16 cellular contexts compared by ENCODE assay signal in the genomic region with DNA sequence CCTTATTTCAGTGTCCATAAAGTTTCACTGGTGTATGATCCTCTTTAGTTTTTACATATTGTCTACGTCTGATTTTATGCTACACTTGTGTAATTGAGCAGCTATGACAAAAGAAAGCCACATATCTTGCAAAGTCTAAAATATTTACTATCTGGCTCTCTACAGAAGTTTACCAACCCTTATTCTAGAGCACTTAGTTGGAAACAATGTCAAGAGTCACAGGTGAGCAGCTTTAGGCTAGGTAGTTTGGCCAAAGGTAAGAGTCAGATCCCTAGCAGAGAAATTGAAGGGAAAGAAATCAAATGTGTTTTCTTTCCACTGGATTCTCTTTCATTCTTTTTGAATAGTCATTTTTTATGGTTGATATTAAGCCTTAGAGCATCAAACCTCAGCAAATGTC. TPM values are rescaled to one million over a fixed set of nuclear protein-coding genes. Genes with fewer than 3 reads are reported as not detected.
DNase-seq lines count a peak whose midpoint lies in the region; TF ChIP-seq lines count a peak whose summit lies in the region.
"Had no signal": no experiment of that assay in that cellular context is flagged by ENCODE, and none has a peak within 500 bp of the region (broad histone marks: within the 10 kb centered on the region; RNA-seq: fewer than 3 reads in every experiment).

No MANE protein-coding gene starts in this region.

- intact Hi-C loops in MCF 10A (cut with micrococcal nuclease), result no loop called here
- intact Hi-C loops in breast epithelium (cut with DNase I; ENCODE audit: low total_unique reads), result no loop called here
- intact Hi-C loops in mammary epithelial cell (cut with micrococcal nuclease), result no loop called here

- H3K36me3 Mint-ChIP-seq in MCF 10A (ENCODE audit: insufficient read depth, unreplicated experiment) (no peaks in the 10 kb centered on the region), type B pancreatic cell (no peaks in the 10 kb centered on the region)
- H3K36me3 Mint-ChIP-seq: CD4-positive, CD25-positive, alpha-beta regulatory T cell had no signal

- H2AFZ ChIP-seq in mammary epithelial cell (ENCODE audit: low read depth, low read length) (peak overlapping the region; percentile 28), osteoblast (ENCODE audit: low read length) (peak overlapping the region; percentile 11), smooth muscle cell (ENCODE audit: low read depth) (peak overlapping the region; percentile 61)

- H3F3A ChIP-seq in smooth muscle cell (ENCODE audit: low read depth), result no peaks in the 10 kb centered on the region

- H3K4me3 ChIP-seq in breast epithelium, result no peak overlapping the region
- no peak overlapping the region for H3K4me3 ChIP-seq in mammary epithelial cell (replicated peaks in 1 of 3; ENCODE audit: insufficient read depth in 1 of 3, low read depth in 2 of 3, low read length in 3 of 3)
- H3K4me3 ChIP-seq in osteoblast (ENCODE audit: insufficient read depth, low read length), result no peak overlapping the region
- no peak overlapping the region for H3K4me3 ChIP-seq in smooth muscle cell
- H3K4me3 ChIP-seq: BLaER1 treated with 17β-estradiol and CSF1 and Interleukin-3, amounts not matched to agents 10 nM and 100 nM; GM12878; HAP-1 had no signal

- no peaks in the 10 kb centered on the region for H3K27me3 ChIP-seq in breast epithelium
- no peaks in the 10 kb centered on the region for H3K27me3 ChIP-seq in mammary epithelial cell (ENCODE audit: insufficient read depth, low read length)
- no peaks in the 10 kb centered on the region for H3K27me3 ChIP-seq in osteoblast (ENCODE audit: insufficient read depth, low read length)
- H3K27me3 ChIP-seq in smooth muscle cell (ENCODE audit: low read depth), result no peaks in the 10 kb centered on the region
- H3K27me3 ChIP-seq: BLaER1 treated with 17β-estradiol and CSF1 and Interleukin-3, amounts not matched to agents 10 nM and 100 nM had no signal

- BruUV-seq in MCF 10A (replicated peaks; lab: Mats Ljungman, UMichigan) (no TSS peak), mammary epithelial cell (replicated peaks; lab: Mats Ljungman, UMichigan) (no TSS peak)

- H3K4me2 ChIP-seq in mammary epithelial cell (ENCODE audit: insufficient read depth, low read depth, low read length) (peak overlapping the region; percentile 64), osteoblast (ENCODE audit: insufficient read depth, low read length) (no peak overlapping the region), smooth muscle cell (no peak overlapping the region)
- H3K4me2 ChIP-seq: BLaER1 treated with 17β-estradiol and CSF1 and Interleukin-3, amounts not matched to agents 10 nM and 100 nM had no signal

- no peak overlapping the region for H3K9ac ChIP-seq in mammary epithelial cell (ENCODE audit: insufficient read depth, low read length)
- H3K9ac ChIP-seq in smooth muscle cell (ENCODE audit: low read depth), result no peak overlapping the region
- H3K9ac ChIP-seq: BLaER1 treated with 17β-estradiol and CSF1 and Interleukin-3, amounts not matched to agents 10 nM and 100 nM had no signal

- POLR2A ChIA-PET in MCF 10A (lab: Yijun Ruan, JAX), result interaction anchor here (0.7 to 5.5 kb wide), 11 partner anchors 15 to 267 kb away, joined by 3 to 39 read pairs (median 4); a partner anchor contains a TSS

- in situ Hi-C loops in mammary epithelial cell (cut with MboI; ENCODE audit: low sequenced_read_pairs in 2 of 2), result no loop called here

- H3K27ac ChIP-seq in breast epithelium (no peak overlapping the region), mammary epithelial cell (ENCODE audit: insufficient read depth, low read depth, low read length) (peak overlapping the region; percentile 79), osteoblast (ENCODE audit: low read depth, low read length) (peak overlapping the region; percentile 57), smooth muscle cell (ENCODE audit: low read depth) (peak overlapping the region; percentile 54)
- H3K27ac ChIP-seq: 22Rv1; BLaER1 treated with 17β-estradiol and CSF1 and Interleukin-3, amounts not matched to agents 10 nM and 100 nM had no signal

- no peak for DNase-seq in MCF 10A (ENCODE audit: unreplicated experiment)
- no peak for DNase-seq in breast epithelium (ENCODE audit: low spot score in 2 of 2)
- DNase-seq in mammary epithelial cell, result no peak
- no peak for DNase-seq in osteoblast (ENCODE audit: insufficient read length, low spot score, missing footprints)
- DNase-seq in smooth muscle cell (lab: John Stamatoyannopoulos, UW; ENCODE audit: unreplicated experiment), result no peak
- no peak for DNase-seq in stimulated activated CD4-positive, alpha-beta T cell treated with anti-CD3 and anti-CD28 coated beads, Interleukin-4, amount 100 ng/mL, for 24 hours
- no peak for DNase-seq in type B pancreatic cell (ENCODE audit: extremely low spot score, unreplicated experiment)
- DNase-seq in EL, result no peak
- DNase-seq: ACHN; Calu3; CD4-positive, CD25-positive, alpha-beta regulatory T cell; DMS 273 treated with DMSO at 0.1 percent for 48 hours had no signal

- dilution Hi-C loops in mammary epithelial cell (cut with HindIII; ENCODE audit: low sequenced_read_pairs), result no loop called here

- H3K4me3 Mint-ChIP-seq in MCF 10A (ENCODE audit: unreplicated experiment), result no peak overlapping the region
- no peak overlapping the region for H3K4me3 Mint-ChIP-seq in type B pancreatic cell
- H3K4me3 Mint-ChIP-seq: CD4-positive, CD25-positive, alpha-beta regulatory T cell had no signal

- TF ChIP-seq CTCF in MCF 10A (IDR thresholded peaks at IDR 0.05; ENCODE audit: unreplicated experiment), result no peak
- TF ChIP-seq CTCF in breast epithelium (IDR thresholded peaks at IDR 0.05), result no peak
- TF ChIP-seq CTCF in mammary epithelial cell (conservative IDR thresholded peaks at IDR 0.05 in 1 of 2, IDR thresholded peaks at IDR 0.05 in 1 of 2; ENCODE audit: extremely low read depth in 1 of 2, insufficient read depth in 1 of 2, low read depth in 1 of 2, low read length in 2 of 2), result no peak
- TF ChIP-seq CTCF in osteoblast (IDR thresholded peaks at IDR 0.05; ENCODE audit: extremely low read depth, low read depth, low read length), result no peak
- no peak for TF ChIP-seq CTCF in smooth muscle cell (IDR thresholded peaks at IDR 0.05; ENCODE audit: borderline replicate concordance, insufficient read depth, poor library complexity, severe bottlenecking)
- TF ChIP-seq CTCF in type B pancreatic cell (conservative IDR thresholded peaks at IDR 0.05), result no peak

- peaks cover 16% of the 10 kb centered on the region for H3K4me1 Mint-ChIP-seq in MCF 10A (ENCODE audit: insufficient read depth, unreplicated experiment)
- H3K4me1 Mint-ChIP-seq in type B pancreatic cell (ENCODE audit: unreplicated experiment), result no peaks in the 10 kb centered on the region
- H3K4me1 Mint-ChIP-seq: CD4-positive, CD25-positive, alpha-beta regulatory T cell had no signal

- CTCF ChIA-PET in MCF 10A (lab: Yijun Ruan, JAX) (interaction anchor here (0.7 kb wide), 1 partner anchor 12 kb away, joined by 3 read pairs; no protein-coding TSS in a partner anchor), mammary epithelial cell (lab: Charles Lee; ENCODE audit: low non-redundant PET) (no interaction called here)

- H3K79me2 ChIP-seq in mammary epithelial cell (ENCODE audit: insufficient read depth, low read length) (no peaks in the 10 kb centered on the region), osteoblast (ENCODE audit: insufficient read depth, low read length) (no peaks in the 10 kb centered on the region), smooth muscle cell (ENCODE audit: low read depth) (no peaks in the 10 kb centered on the region)

- peak overlapping the region; percentile 94 for H3K27ac Mint-ChIP-seq in MCF 10A (ENCODE audit: low read depth, unreplicated experiment)
- no peak overlapping the region for H3K27ac Mint-ChIP-seq in type B pancreatic cell
- H3K27ac Mint-ChIP-seq: CD4-positive, CD25-positive, alpha-beta regulatory T cell had no signal

- H3K36me3 ChIP-seq in breast epithelium, result no peaks in the 10 kb centered on the region
- H3K36me3 ChIP-seq in mammary epithelial cell (ENCODE audit: insufficient read depth, low read length), result no peaks in the 10 kb centered on the region
- no peaks in the 10 kb centered on the region for H3K36me3 ChIP-seq in osteoblast (ENCODE audit: insufficient read depth, low read length)
- no peaks in the 10 kb centered on the region for H3K36me3 ChIP-seq in smooth muscle cell (ENCODE audit: low read depth)
- H3K36me3 ChIP-seq: BLaER1 treated with 17β-estradiol and CSF1 and Interleukin-3, amounts not matched to agents 10 nM and 100 nM; HAP-1 had no signal

- TF ChIP-seq POLR2A in breast epithelium (IDR thresholded peaks at IDR 0.05), result no peak

- H4K20me1 ChIP-seq in mammary epithelial cell (ENCODE audit: insufficient read depth, low read length), result no peaks in the 10 kb centered on the region
- no peaks in the 10 kb centered on the region for H4K20me1 ChIP-seq in osteoblast (ENCODE audit: insufficient read depth, low read length)
- no peaks in the 10 kb centered on the region for H4K20me1 ChIP-seq in smooth muscle cell (ENCODE audit: low read depth)
- H4K20me1 ChIP-seq: BLaER1 treated with 17β-estradiol and CSF1 and Interleukin-3, amounts not matched to agents 10 nM and 100 nM had no signal

- WGBS in mammary epithelial cell (ENCODE audit: low coverage, missing lambda C conversion rate), result 80% methylated on average over 1 of the region's 1 CpG
- WGBS in smooth muscle cell (ENCODE audit: low lambda C conversion rate), result 97% methylated on average over 1 of the region's 1 CpG

- H3K27me3 Mint-ChIP-seq in MCF 10A (ENCODE audit: insufficient read depth, unreplicated experiment) (no peaks in the 10 kb centered on the region), type B pancreatic cell (no peaks in the 10 kb centered on the region)
- H3K27me3 Mint-ChIP-seq: CD4-positive, CD25-positive, alpha-beta regulatory T cell had no signal

- H3K9me3 Mint-ChIP-seq in MCF 10A (ENCODE audit: unreplicated experiment) (no peaks in the 10 kb centered on the region), type B pancreatic cell (no peaks in the 10 kb centered on the region)
- H3K9me3 Mint-ChIP-seq: CD4-positive, CD25-positive, alpha-beta regulatory T cell had no signal

- H3K9me3 ChIP-seq in breast epithelium (no peaks in the 10 kb centered on the region), mammary epithelial cell (replicated peaks; ENCODE audit: insufficient read depth, low read length) (no peaks in the 10 kb centered on the region), osteoblast (ENCODE audit: low read depth, low read length) (no peaks in the 10 kb centered on the region), smooth muscle cell (replicated peaks; ENCODE audit: low read depth) (no peaks in the 10 kb centered on the region)
- H3K9me3 ChIP-seq: BLaER1 treated with 17β-estradiol and CSF1 and Interleukin-3, amounts not matched to agents 10 nM and 100 nM; HAP-1 had no signal

- H3K4me1 ChIP-seq in breast epithelium (no peaks in the 10 kb centered on the region), mammary epithelial cell (ENCODE audit: insufficient read depth, low read length) (peaks cover 21% of the 10 kb centered on the region), osteoblast (ENCODE audit: insufficient read depth, low read length) (peaks cover 40% of the 10 kb centered on the region), smooth muscle cell (ENCODE audit: low read depth) (no peaks in the 10 kb centered on the region)
- H3K4me1 ChIP-seq: BLaER1 treated with 17β-estradiol and CSF1 and Interleukin-3, amounts not matched to agents 10 nM and 100 nM; HAP-1 had no signal

RNA-seq across cellular contexts. Expression of a gene that starts 34.7 kb away (rescaled TPM):
- total RNA-seq in MCF 10A (2022) (36.9 and 38.5 TPM in 2 replicates), breast epithelium (10 to 100 TPM; 21.3 to 43.6 (median 26.9) TPM), mammary epithelial cell (10 to 100 TPM; 31.4 to 42.0 TPM), osteoblast (120 and 144 TPM in 2 replicates), smooth muscle cell (25.2 and 34.8 TPM in 2 replicates), type B pancreatic cell (ENCODE audit: low replicate concordance) (21.0 and 40.2 TPM in 2 replicates)
- polyA plus RNA-seq in mammary epithelial cell (19.0 TPM), smooth muscle cell (8.8 and 10.0 TPM in 2 replicates)
- 47.1 TPM for polyA minus RNA-seq in mammary epithelial cell

Comparison
In these comparisons a context has a peak if more than half of its experiments do, and no peak if none do; other contexts are left out.
1. H3K27ac ChIP-seq: peak in mammary epithelial cell (single experiment), osteoblast (single experiment) and smooth muscle cell (single experiment); none in breast epithelium (0 of 2).
2. H2AFZ ChIP-seq: peak in every context shown above with its lines; median percentile 61 in smooth muscle cell; 28 in mammary epithelial cell; 11 in osteoblast.